In genomic region chr10:117131390-117132327, GRCh38 we compare ENCODE assay signal across 9 cellular contexts. TPM values are rescaled to one million over a fixed set of nuclear protein-coding genes. Genes with fewer than 3 reads are reported as not detected.
A peak's percentile ranks its signal among the peaks of the same experiment; 100 is the strongest.
DNase-seq lines count a peak whose midpoint lies in the region; ATAC-seq and TF ChIP-seq lines count a peak whose summit lies in the region.
"Had no signal": no experiment of that assay in that cellular context is flagged by ENCODE, and none has a peak within 500 bp of the region (broad histone marks: within the 10 kb centered on the region; RNA-seq: fewer than 3 reads in every experiment).

No MANE protein-coding gene starts in this region.

- H3K79me2 ChIP-seq in hepatocyte = no peaks in the 10 kb centered on the region

- CTCF ChIA-PET in T-cell (lab: Charles Lee) = no interaction called here

- H3K4me1 ChIP-seq in hepatocyte (ENCODE audit: insufficient read depth) (peaks cover 29% of the 10 kb centered on the region), rectal smooth muscle tissue (ENCODE audit: control insufficient read depth, insufficient read depth, low read length) (no peaks in the 10 kb centered on the region), SJCRH30 (peaks cover 14% of the 10 kb centered on the region)

- POLR2A ChIA-PET in T-cell (lab: Charles Lee) = no interaction called here

- ATAC-seq in T-cell (replicated peaks in 1 of 4) = peak in 2 of 4 experiments; percentile 26 to 38

- H3K27me3 Mint-ChIP-seq in T-cell = peaks cover 80 to 82% of the 10 kb centered on the region in 2 donors

- in situ Hi-C loops in G401 (cut with HindIII; ENCODE audit: low sequenced_read_pairs) = no loop called here

- H3K27ac ChIP-seq in hepatocyte (no peak overlapping the region), rectal smooth muscle tissue (ENCODE audit: low read depth, low read length) (no peak overlapping the region), SJCRH30 (no peak overlapping the region)

- H4K20me1 ChIP-seq in hepatocyte (ENCODE audit: insufficient read depth, poor library complexity, severe bottlenecking) = no peaks in the 10 kb centered on the region

- no peaks in the 10 kb centered on the region for H3K9me2 ChIP-seq in hepatocyte (replicated peaks; ENCODE audit: insufficient read depth)

- H2AFZ ChIP-seq in hepatocyte = peak overlapping the region; percentile 74

- 6% methylated on average over 47 of the region's 47 CpGs for WGBS in hepatocyte (ENCODE audit: low lambda C conversion rate, missing lambda C conversion rate)

- no peak overlapping the region for H3K9ac ChIP-seq in rectal smooth muscle tissue (ENCODE audit: low read length)

- no peak overlapping the region for H3K4me3 ChIP-seq in hepatocyte
- peak overlapping the region; percentile 40 for H3K4me3 ChIP-seq in rectal smooth muscle tissue (ENCODE audit: low read length)
- H3K4me3 ChIP-seq in SJCRH30 = no peak overlapping the region

- DNase-seq in GM20000 (ENCODE audit: low spot score) (peak; percentile 32), T-cell (no peak), hepatocyte (ENCODE audit: low spot score) (peak; percentile 69), G401 (ENCODE audit: low spot score) (no peak), SJCRH30 (no peak), DMS153 (lab: John Stamatoyannopoulos, UW) (no peak)
- DNase-seq: NCI-H1436, RPMI8226 had no signal

- peaks cover 34 to 43% (median 41%) of the 10 kb centered on the region in 3 donors for H3K4me1 Mint-ChIP-seq in T-cell

- no peak overlapping the region for H3K27ac Mint-ChIP-seq in T-cell

- no peaks in the 10 kb centered on the region for H3K9me3 ChIP-seq in hepatocyte (ENCODE audit: low read depth)
- H3K9me3 ChIP-seq in SJCRH30 (replicated peaks) = no peaks in the 10 kb centered on the region

- H3K4me3 Mint-ChIP-seq in T-cell = peak overlapping the region; percentile 53 to 77 (median 67)

- H3K9me3 Mint-ChIP-seq in T-cell = no peaks in the 10 kb centered on the region

- H3K36me3 Mint-ChIP-seq in T-cell = no peaks in the 10 kb centered on the region

- H3K4me2 ChIP-seq in hepatocyte = peak overlapping the region; percentile 74

- TF ChIP-seq CTCF in GM20000 (IDR thresholded peaks at IDR 0.05; ENCODE audit: extremely low read depth, missing control alignments) (no peak), hepatocyte (IDR thresholded peaks at IDR 0.05; ENCODE audit: poor library complexity) (no peak)

- H3K27me3 ChIP-seq in hepatocyte (peaks cover 96% of the 10 kb centered on the region), rectal smooth muscle tissue (ENCODE audit: control insufficient read depth, insufficient read depth, low read length) (peaks cover 29% of the 10 kb centered on the region), SJCRH30 (no peaks in the 10 kb centered on the region)

- H3K36me3 ChIP-seq in hepatocyte (replicated peaks; ENCODE audit: insufficient read depth, low read depth) (no peaks in the 10 kb centered on the region), rectal smooth muscle tissue (ENCODE audit: control insufficient read depth, insufficient read depth, low read length) (no peaks in the 10 kb centered on the region), SJCRH30 (no peaks in the 10 kb centered on the region)

RNA-seq across cellular contexts. Expression of gene VAX1, which starts 6.4 kb away (rescaled TPM):
- total RNA-seq in T-cell = not detected
- total RNA-seq in hepatocyte = not detected in 2 replicates
- polyA plus RNA-seq in hepatocyte = not detected in 2 replicates
- total RNA-seq in G401 (2014; rRNA removed; shearing (Covaris generic)) = not detected in 2 replicates
- total RNA-seq in SJCRH30 (2014; rRNA removed; shearing (Covaris generic)) = not detected in 2 replicates

Comparison
In these comparisons a context has a peak if more than half of its experiments do, and no peak if none do; other contexts are left out.
1. DNase-seq: peak in GM20000 (single experiment) and hepatocyte (single experiment); none in T-cell (0 of 34), G401 (single experiment), SJCRH30 (0 of 2) and DMS153 (single experiment).